18 cellular contexts compared by ENCODE assay signal in the genomic region with DNA sequence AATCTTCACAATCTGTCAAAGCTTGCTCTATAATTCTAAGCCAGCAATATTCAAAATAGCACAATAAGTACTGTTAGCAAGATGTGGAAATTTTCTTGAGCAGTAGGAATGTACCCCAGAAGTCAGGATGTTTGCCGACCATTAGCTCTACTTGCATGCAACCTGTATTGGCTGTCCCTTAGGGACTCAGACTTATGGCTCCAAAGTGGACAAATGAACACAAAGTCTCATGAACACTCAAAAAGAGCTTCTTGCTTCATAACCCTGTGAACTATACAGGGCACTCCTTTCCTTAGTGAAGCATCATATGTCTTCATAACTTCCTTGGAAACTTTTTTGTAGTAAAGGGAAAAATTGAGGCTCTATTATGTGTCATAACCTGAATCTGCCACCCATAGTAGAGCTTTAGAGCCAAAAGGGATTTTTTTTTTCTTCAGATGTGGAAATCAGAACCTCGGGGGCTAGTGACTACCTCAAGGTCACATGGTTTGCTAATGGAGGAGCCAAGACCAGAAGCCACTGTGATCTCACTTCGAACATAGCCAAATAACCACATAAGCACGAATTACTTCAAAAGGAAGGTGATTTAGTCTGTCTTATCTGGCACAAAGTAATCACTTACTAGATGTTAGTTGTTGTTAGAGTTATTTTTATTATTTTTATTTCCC. TPM values are rescaled to one million over a fixed set of nuclear protein-coding genes. Genes with fewer than 3 reads are reported as not detected.
DNase-seq lines count a peak whose midpoint lies in the region; ATAC-seq and TF ChIP-seq lines count a peak whose summit lies in the region.
"Had no signal": no experiment of that assay in that cellular context is flagged by ENCODE, and none has a peak within 500 bp of the region (broad histone marks: within the 10 kb centered on the region; RNA-seq: fewer than 3 reads in every experiment).

No MANE protein-coding gene starts in this region.

- peak overlapping the region; percentile 44; the same call in 1 of the 2 replicates for H3K4me2 ChIP-seq in SK-N-SH
- H3K4me2 ChIP-seq: KMS-11 had no signal

- no peaks in the 10 kb centered on the region for H3K9me3 Mint-ChIP-seq in activated T-cell treated with anti-CD3 and anti-CD28 coated beads, Interleukin-2, amount 50 U/mL, for 72 hours
- H3K9me3 Mint-ChIP-seq in stimulated activated naive CD8-positive, alpha-beta T cell treated with anti-CD3 and anti-CD28 coated beads, Interleukin-15, amount 100 ng/mL, for 72 hours, result peaks cover 0 to 1% of the 10 kb centered on the region in 2 donors
- H3K9me3 Mint-ChIP-seq: activated CD4-positive, alpha-beta T cell treated with anti-CD3 and anti-CD28 coated beads, Interleukin-2, amount 10 ng/mL, durations not matched to agents 7 days and 5 days; central memory CD8-positive, alpha-beta T cell had no signal

- peaks cover 0 to 4% of the 10 kb centered on the region in 2 experiments; a peak in 3 of 4 replicates for H3K4me1 ChIP-seq in SK-N-SH (ENCODE audit: control insufficient read depth in 1 of 2, insufficient read depth in 2 of 2, low read depth in 1 of 2, low read length in 1 of 2)
- peaks cover 9% of the 10 kb centered on the region for H3K4me1 ChIP-seq in foreskin keratinocyte
- H3K4me1 ChIP-seq: left ventricle myocardium inferior, right atrium auricular region had no signal

- no peak overlapping the region for H3K27ac Mint-ChIP-seq in activated T-cell treated with anti-CD3 and anti-CD28 coated beads, Interleukin-2, amount 50 U/mL, for 72 hours
- H3K27ac Mint-ChIP-seq in stimulated activated naive CD8-positive, alpha-beta T cell treated with anti-CD3 and anti-CD28 coated beads, Interleukin-15, amount 100 ng/mL, for 72 hours, result peak overlapping the region in 1 of 2 donors; percentile 78
- H3K27ac Mint-ChIP-seq: activated CD4-positive, alpha-beta T cell treated with anti-CD3 and anti-CD28 coated beads, Interleukin-2, amount 10 ng/mL, durations not matched to agents 7 days and 5 days had no signal

- H3K27me3 Mint-ChIP-seq in activated T-cell treated with anti-CD3 and anti-CD28 coated beads, Interleukin-2, amount 50 U/mL, for 72 hours (ENCODE audit: low read depth), result no peaks in the 10 kb centered on the region
- H3K27me3 Mint-ChIP-seq in stimulated activated naive CD8-positive, alpha-beta T cell treated with anti-CD3 and anti-CD28 coated beads, Interleukin-15, amount 100 ng/mL, for 72 hours, result no peaks in the 10 kb centered on the region

- ATAC-seq in activated T-cell treated with anti-CD3 and anti-CD28 coated beads, Interleukin-2, amount 50 U/mL, for 72 hours (replicated peaks in 1 of 2), result peak; percentile 57 to 69
- peak; percentile 36 for ATAC-seq in foreskin keratinocyte
- peak; percentile 87 for ATAC-seq in stimulated activated naive CD8-positive, alpha-beta T cell treated with anti-CD3 and anti-CD28 coated beads, Interleukin-15, amount 100 ng/mL, for 72 hours

- peaks cover 19% of the 10 kb centered on the region for H3K4me1 Mint-ChIP-seq in activated T-cell treated with anti-CD3 and anti-CD28 coated beads, Interleukin-2, amount 50 U/mL, for 72 hours (ENCODE audit: low read depth)
- H3K4me1 Mint-ChIP-seq in stimulated activated naive CD8-positive, alpha-beta T cell treated with anti-CD3 and anti-CD28 coated beads, Interleukin-15, amount 100 ng/mL, for 72 hours, result peaks cover 18% of the 10 kb centered on the region
- H3K4me1 Mint-ChIP-seq: central memory CD8-positive, alpha-beta T cell had no signal

- 19% methylated on average over 4 of the region's 4 CpGs for WGBS in SK-N-SH (ENCODE audit: low lambda C conversion rate)

- H3K9ac ChIP-seq in SK-N-SH, result peak overlapping the region; percentile 18; the same call in 1 of the 2 replicates
- H3K9ac ChIP-seq: KMS-11 had no signal

- TF ChIP-seq EP300 in SK-N-SH (IDR thresholded peaks at IDR 0.05; ENCODE audit: borderline replicate concordance in 1 of 2, low read depth in 1 of 2, low read length in 1 of 2), result no peak

- H3K36me3 ChIP-seq in SK-N-SH (replicated peaks in 1 of 2; ENCODE audit: control insufficient read depth in 1 of 2, insufficient read depth in 2 of 2, low read length in 1 of 2), result peaks cover 0 to 2% of the 10 kb centered on the region in 2 experiments
- H3K36me3 ChIP-seq: left ventricle myocardium inferior, right atrium auricular region had no signal

- TF ChIP-seq RAD21 in SK-N-SH (IDR thresholded peaks at IDR 0.05; ENCODE audit: low read length), result no peak

- peaks cover 84% of the 10 kb centered on the region for H3K79me2 ChIP-seq in SK-N-SH (ENCODE audit: insufficient read depth)

- CTCF ChIA-PET in SK-N-SH (lab: Yijun Ruan, JAX), result interaction anchor here (1.0 kb wide), 1 partner anchor 91 kb away, joined by 3 read pairs; no protein-coding TSS in a partner anchor

- peaks cover 62% of the 10 kb centered on the region for H3F3A ChIP-seq in SK-N-SH (replicated peaks; ENCODE audit: insufficient read depth)

- DNase-seq in activated T-cell treated with anti-CD3 and anti-CD28 coated beads, Interleukin-2, amount 50 U/mL, for 72 hours, result no peak
- no peak for DNase-seq in activated T-cell treated with anti-CD3 and anti-CD28 coated beads, Interleukin-2, amount 50 U/mL, for 48 hours
- no peak for DNase-seq in SK-N-SH
- DNase-seq in foreskin keratinocyte, result peak in 1 of 2 donors; percentile 63
- peak in 1 of 2 donors; percentile 23 for DNase-seq in stimulated activated naive CD8-positive, alpha-beta T cell treated with anti-CD3 and anti-CD28 coated beads, Interleukin-15, amount 100 ng/mL, for 72 hours
- DNase-seq in activated effector memory CD4-positive, alpha-beta T cell treated with Interleukin-2 at 50 U/mL for 16 hours, result no peak
- no peak for DNase-seq in activated T-cell treated with anti-CD3 and anti-CD28 coated beads for 4 hours
- DNase-seq in NCI-H2029 (lab: John Stamatoyannopoulos, UW), result no peak
- DNase-seq: 8988T; activated CD4-positive, alpha-beta T cell treated with anti-CD3 and anti-CD28 coated beads, Interleukin-2, amount 10 ng/mL, durations not matched to agents 7 days and 5 days; hypothalamus; left ventricle myocardium inferior; NCI-H69; stimulated activated CD4-positive, alpha-beta T cell treated with anti-CD3 and anti-CD28 coated beads, Interleukin-4, amount 100 ng/mL, for 1 hour; T1000 had no signal

- H3K9me3 ChIP-seq in SK-N-SH, result peaks cover 2% of the 10 kb centered on the region; the same call in 1 of the 2 replicates
- H3K9me3 ChIP-seq: right atrium auricular region had no signal

- H4K20me1 ChIP-seq in SK-N-SH (ENCODE audit: insufficient read depth), result no peaks in the 10 kb centered on the region

- peak overlapping the region; percentile 79 to 87 for H3K27ac ChIP-seq in SK-N-SH (ENCODE audit: low read depth in 2 of 2, low read length in 1 of 2)
- H3K27ac ChIP-seq in foreskin keratinocyte, result no peak overlapping the region
- H3K27ac ChIP-seq: KMS-11, left ventricle myocardium inferior, right atrium auricular region had no signal

- 0 out of 2 replicates have a peak overlapping the region, but pooled peaks have one; percentile 25 for H2AFZ ChIP-seq in SK-N-SH (ENCODE audit: low read depth)

- no peak overlapping the region for H3K4me3 ChIP-seq in SK-N-SH (ENCODE audit: low read depth in 2 of 2, low read length in 1 of 2)
- H3K4me3 ChIP-seq: left ventricle myocardium inferior, right atrium auricular region had no signal

- H3K27me3 ChIP-seq in SK-N-SH (ENCODE audit: insufficient read depth), result no peaks in the 10 kb centered on the region
- no peaks in the 10 kb centered on the region for H3K27me3 ChIP-seq in foreskin keratinocyte
- H3K27me3 ChIP-seq: right atrium auricular region had no signal

- no peak for TF ChIP-seq CTCF in SK-N-SH (IDR thresholded peaks at IDR 0.05)
- TF ChIP-seq CTCF in foreskin keratinocyte (conservative IDR thresholded peaks at IDR 0.05), result no peak

- no peaks in the 10 kb centered on the region for H3K9me2 ChIP-seq in SK-N-SH

- no peaks in the 10 kb centered on the region for H3K36me3 Mint-ChIP-seq in activated T-cell treated with anti-CD3 and anti-CD28 coated beads, Interleukin-2, amount 50 U/mL, for 72 hours (ENCODE audit: insufficient read depth in 2 of 2)

- no peak overlapping the region for H3K4me3 Mint-ChIP-seq in activated T-cell treated with anti-CD3 and anti-CD28 coated beads, Interleukin-2, amount 50 U/mL, for 72 hours
- peak overlapping the region; percentile 34 to 63 for H3K4me3 Mint-ChIP-seq in stimulated activated naive CD8-positive, alpha-beta T cell treated with anti-CD3 and anti-CD28 coated beads, Interleukin-15, amount 100 ng/mL, for 72 hours
- H3K4me3 Mint-ChIP-seq: activated CD4-positive, alpha-beta T cell treated with anti-CD3 and anti-CD28 coated beads, Interleukin-2, amount 10 ng/mL, durations not matched to agents 7 days and 5 days; central memory CD8-positive, alpha-beta T cell had no signal

- POLR2A ChIA-PET in SK-N-SH (lab: Yijun Ruan, JAX), result no interaction called here

TF ChIP-seq in SK-N-SH, 30 proteins besides CTCF, POLR2A, EP300 and RAD21 (continues in another document):
- TF ChIP-seq, protein P1, sequence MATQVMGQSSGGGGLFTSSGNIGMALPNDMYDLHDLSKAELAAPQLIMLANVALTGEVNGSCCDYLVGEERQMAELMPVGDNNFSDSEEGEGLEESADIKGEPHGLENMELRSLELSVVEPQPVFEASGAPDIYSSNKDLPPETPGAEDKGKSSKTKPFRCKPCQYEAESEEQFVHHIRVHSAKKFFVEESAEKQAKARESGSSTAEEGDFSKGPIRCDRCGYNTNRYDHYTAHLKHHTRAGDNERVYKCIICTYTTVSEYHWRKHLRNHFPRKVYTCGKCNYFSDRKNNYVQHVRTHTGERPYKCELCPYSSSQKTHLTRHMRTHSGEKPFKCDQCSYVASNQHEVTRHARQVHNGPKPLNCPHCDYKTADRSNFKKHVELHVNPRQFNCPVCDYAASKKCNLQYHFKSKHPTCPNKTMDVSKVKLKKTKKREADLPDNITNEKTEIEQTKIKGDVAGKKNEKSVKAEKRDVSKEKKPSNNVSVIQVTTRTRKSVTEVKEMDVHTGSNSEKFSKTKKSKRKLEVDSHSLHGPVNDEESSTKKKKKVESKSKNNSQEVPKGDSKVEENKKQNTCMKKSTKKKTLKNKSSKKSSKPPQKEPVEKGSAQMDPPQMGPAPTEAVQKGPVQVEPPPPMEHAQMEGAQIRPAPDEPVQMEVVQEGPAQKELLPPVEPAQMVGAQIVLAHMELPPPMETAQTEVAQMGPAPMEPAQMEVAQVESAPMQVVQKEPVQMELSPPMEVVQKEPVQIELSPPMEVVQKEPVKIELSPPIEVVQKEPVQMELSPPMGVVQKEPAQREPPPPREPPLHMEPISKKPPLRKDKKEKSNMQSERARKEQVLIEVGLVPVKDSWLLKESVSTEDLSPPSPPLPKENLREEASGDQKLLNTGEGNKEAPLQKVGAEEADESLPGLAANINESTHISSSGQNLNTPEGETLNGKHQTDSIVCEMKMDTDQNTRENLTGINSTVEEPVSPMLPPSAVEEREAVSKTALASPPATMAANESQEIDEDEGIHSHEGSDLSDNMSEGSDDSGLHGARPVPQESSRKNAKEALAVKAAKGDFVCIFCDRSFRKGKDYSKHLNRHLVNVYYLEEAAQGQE (IDR thresholded peaks at IDR 0.05; ENCODE audit: low read depth, low read length), result no peak

RNA-seq across cellular contexts. Expression of a gene that starts 54.6 kb away (rescaled TPM):
- total RNA-seq in activated T-cell treated with anti-CD3 and anti-CD28 coated beads, Interleukin-2, amount 50 U/mL, for 72 hours, result 1 to 10 TPM in 1 of 2 donors, under 1 TPM in 1; 0.74 to 1.5 TPM
- 61.5 and 91.8 TPM in 2 replicates for polyA plus RNA-seq in SK-N-SH (2012; rRNA removed)
- 83.4 and 84.3 TPM in 2 replicates for polyA plus RNA-seq in SK-N-SH (2012; cell fraction: cytosol; rRNA removed)
- 78.5 and 178 TPM in 2 replicates for polyA plus RNA-seq in SK-N-SH (2012; cell fraction: nucleus; rRNA removed)
- 45.7 TPM in 2 replicates for total RNA-seq in foreskin keratinocyte
- 5.7 and 7.1 TPM in 2 replicates for polyA plus RNA-seq in foreskin keratinocyte

Comparison
In these comparisons a context has a peak if more than half of its experiments do, and no peak if none do; other contexts are left out.
1. ATAC-seq: peak in every context shown above with its lines; median percentile 87 in stimulated activated naive CD8-positive, alpha-beta T cell treated with anti-CD3 and anti-CD28 coated beads, Interleukin-15, amount 100 ng/mL, for 72 hours; 63 in activated T-cell treated with anti-CD3 and anti-CD28 coated beads, Interleukin-2, amount 50 U/mL, for 72 hours; 36 in foreskin keratinocyte.
2. H3K4me3 Mint-ChIP-seq: peak in stimulated activated naive CD8-positive, alpha-beta T cell treated with anti-CD3 and anti-CD28 coated beads, Interleukin-15, amount 100 ng/mL, for 72 hours (2 of 2); none in activated T-cell treated with anti-CD3 and anti-CD28 coated beads, Interleukin-2, amount 50 U/mL, for 72 hours (0 of 2).
3. RNA of a gene that starts 54.6 kb away (total RNA-seq): 45.7 TPM in foreskin keratinocyte; 0.74 to 1.5 TPM in activated T-cell treated with anti-CD3 and anti-CD28 coated beads, Interleukin-2, amount 50 U/mL, for 72 hours; every median in the first group is over 10 times any median in the second.